11 cellular contexts compared by ENCODE assay signal in the genomic region with DNA sequence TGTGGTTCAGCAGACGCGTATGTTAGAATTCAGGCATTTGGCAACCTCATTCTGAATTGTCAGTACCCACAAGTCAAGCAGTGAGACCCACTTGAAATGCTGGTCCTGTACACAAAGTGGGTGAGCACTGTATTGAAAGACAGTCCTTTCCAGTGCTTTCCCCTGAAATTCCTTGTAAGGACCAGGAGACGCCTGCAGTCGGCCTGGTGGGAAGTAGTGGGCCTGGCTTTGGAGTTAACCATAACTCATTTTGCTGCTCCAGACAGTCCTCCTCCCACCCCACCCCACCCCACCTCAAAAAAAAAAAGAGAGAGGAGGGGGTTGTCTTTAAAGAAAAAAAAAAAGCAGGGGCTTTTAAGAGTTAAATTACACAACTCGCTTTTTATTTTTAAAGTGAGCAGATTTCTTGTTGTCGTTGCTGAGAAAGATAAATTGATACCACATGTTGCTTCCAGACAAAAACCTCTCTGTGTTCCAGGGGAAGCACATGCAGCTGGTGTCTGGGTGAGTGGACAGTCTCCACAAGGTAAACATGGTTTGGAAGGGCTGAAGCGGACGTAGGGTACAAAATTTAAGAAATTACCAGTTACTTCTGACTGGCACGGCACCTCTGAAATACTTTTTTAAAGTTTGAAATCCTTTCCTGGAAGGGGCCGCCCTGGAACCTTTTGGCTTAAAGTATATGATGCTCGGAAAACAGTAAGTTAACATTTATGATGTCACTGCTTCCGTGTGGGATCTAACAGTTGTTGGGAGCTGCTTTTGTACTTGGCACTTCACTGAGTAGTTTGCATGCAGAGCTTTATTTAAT.
DNase-seq lines count a peak whose midpoint lies in the region; ATAC-seq and TF ChIP-seq lines count a peak whose summit lies in the region.
"Had no signal": no experiment of that assay in that cellular context is flagged by ENCODE, and none has a peak within 500 bp of the region (broad histone marks: within the 10 kb centered on the region; RNA-seq: fewer than 3 reads in every experiment).

No MANE protein-coding gene starts in this region.

- H3K4me1 ChIP-seq in left lung (peaks cover 32 to 63% of the 10 kb centered on the region in 2 donors), stomach smooth muscle (ENCODE audit: control insufficient read depth, insufficient read depth, low read length) (peaks cover 51% of the 10 kb centered on the region)

- intact Hi-C loops in left lung (cut with DNase I) = loop anchor here in 1 of 2 donors (10.0 kb wide), 1 partner anchor 81 kb away; no protein-coding TSS in a partner anchor

- DNase-seq in HFF-Myc (ENCODE audit: extremely low read depth, low read depth) (peak; percentile 67), astrocyte of the spinal cord (ENCODE audit: low read depth, low spot score) (peak; percentile 87), left lung (no peak), Kasumi-1 (lab: John Stamatoyannopoulos, UW) (no peak), mucosa of gallbladder (ENCODE audit: low spot score) (no peak)
- DNase-seq in NK-92 treated with Interleukin-12 subunit alpha and Interleukin-12 subunit beta, amount 100 ng/mL, for 24 hours (lab: John Stamatoyannopoulos, UW) = no peak
- DNase-seq: Karpas-422, T-helper 2 cell had no signal

- H3K27me3 ChIP-seq in left lung (no peaks in the 10 kb centered on the region), stomach smooth muscle (ENCODE audit: control insufficient read depth in 1 of 2, insufficient read depth in 2 of 2, low read length in 2 of 2) (no peaks in the 10 kb centered on the region)

- H3K4me3 ChIP-seq in HFF-Myc (replicated peaks; ENCODE audit: low read depth, low read length) (peak overlapping the region; percentile 26), astrocyte of the spinal cord (ENCODE audit: low read depth, low read length) (peak overlapping the region; percentile 11), left lung (no peak overlapping the region), stomach smooth muscle (ENCODE audit: low read length in 2 of 2) (peak overlapping the region in 1 of 2 donors; percentile 58)

- no peaks in the 10 kb centered on the region for H3K36me3 ChIP-seq in left lung
- no peaks in the 10 kb centered on the region for H3K36me3 ChIP-seq in stomach smooth muscle (ENCODE audit: control insufficient read depth in 2 of 2, insufficient read depth in 2 of 2, low read length in 2 of 2)

- ATAC-seq in left lung = peak; percentile 25
- ATAC-seq in GM19324 (IDR thresholded peaks at IDR 0.05; ENCODE audit: low FRiP score, unreplicated experiment) = no peak
- ATAC-seq: stimulated activated memory B cell treated with anti-CD40 and anti-IgM and Interleukin-4, amounts not matched to agents 10 μg/mL and 1 μg/mL and 100 μg/mL, for 72 hours had no signal

- H3K27ac ChIP-seq in left lung (peak overlapping the region; percentile 51 to 55), stomach smooth muscle (ENCODE audit: low read length) (peak overlapping the region; percentile 73)

- H3K9me3 ChIP-seq in left lung (no peaks in the 10 kb centered on the region), stomach smooth muscle (ENCODE audit: control insufficient read depth in 2 of 2, low read length in 2 of 2) (no peaks in the 10 kb centered on the region)

- in situ Hi-C loops in astrocyte of the spinal cord (cut with HindIII; ENCODE audit: low sequenced_read_pairs) = no loop called here

- TF ChIP-seq CTCF in HFF-Myc (IDR thresholded peaks at IDR 0.05; ENCODE audit: low read depth, low read length, missing control alignments) (no peak), astrocyte of the spinal cord (IDR thresholded peaks at IDR 0.05; ENCODE audit: low read depth, low read length) (no peak), left lung (IDR thresholded peaks at IDR 0.05) (no peak)

- peak overlapping the region; percentile 22 to 42 for H3K9ac ChIP-seq in stomach smooth muscle (ENCODE audit: low read length in 2 of 2)

Comparison
In these comparisons a context has a peak if more than half of its experiments do, and no peak if none do; other contexts are left out.
1. DNase-seq: peak in HFF-Myc (single experiment) and astrocyte of the spinal cord (single experiment); none in left lung (0 of 2), NK-92 treated with Interleukin-12 subunit alpha and Interleukin-12 subunit beta, amount 100 ng/mL, for 24 hours (single experiment), Kasumi-1 (0 of 2) and mucosa of gallbladder (single experiment).
2. H3K4me3 ChIP-seq: peak in HFF-Myc (single experiment) and astrocyte of the spinal cord (single experiment); none in left lung (0 of 2).